ENCODE assay signal across 9 cellular contexts in the genomic region with DNA sequence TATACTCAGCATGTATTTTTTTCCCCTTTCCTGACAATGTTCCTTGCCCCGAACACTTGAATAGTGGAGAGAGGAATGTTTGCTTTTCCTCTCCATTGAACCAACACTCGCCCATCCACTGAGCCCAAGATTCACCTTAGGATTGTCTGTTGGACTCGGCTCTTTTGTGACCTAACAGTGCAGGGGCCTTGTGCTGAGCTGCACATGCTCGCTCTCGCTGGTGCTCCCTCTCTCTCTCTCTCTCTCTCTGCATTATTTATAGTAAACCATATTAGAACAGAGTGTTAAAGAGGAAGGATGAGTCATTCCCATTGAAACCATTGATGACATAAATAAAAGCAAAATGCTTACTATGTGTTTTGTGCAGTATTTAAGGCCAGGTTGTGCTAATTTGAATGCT. TPM values are rescaled to one million over a fixed set of nuclear protein-coding genes. Genes with fewer than 3 reads are reported as not detected.
DNase-seq lines count a peak whose midpoint lies in the region; FAIRE-seq and TF ChIP-seq lines count a peak whose summit lies in the region.
"Had no signal": no experiment of that assay in that cellular context is flagged by ENCODE, and none has a peak within 500 bp of the region (broad histone marks: within the 10 kb centered on the region; RNA-seq: fewer than 3 reads in every experiment).

No MANE protein-coding gene starts in this region.

- no peak for TF ChIP-seq CTCF in brain (conservative IDR thresholded peaks at IDR 0.05)

- peak overlapping the region in 4 of 5 experiments; percentile 53 to 92 (median 80) for H3K27ac Mint-ChIP-seq in brain

- DNase-seq in stimulated activated naive CD4-positive, alpha-beta T cell treated with Interleukin-2 at 50 U/mL for 16 hours (lab: John Stamatoyannopoulos, UW) = peak; percentile 18
- no peak for DNase-seq in stimulated activated naive CD4-positive, alpha-beta T cell (lab: John Stamatoyannopoulos, UW)
- DNase-seq in lung microvascular endothelial cell (ENCODE audit: low read depth in 2 of 2) = peak; percentile 84
- no peak for DNase-seq in DMS79 treated with DMSO at 0.1 percent for 48 hours (lab: John Stamatoyannopoulos, UW)
- DNase-seq in OCI-M2 (lab: John Stamatoyannopoulos, UW; ENCODE audit: unreplicated experiment) = no peak
- no peak for DNase-seq in activated CD4-positive, alpha-beta T cell treated with anti-CD3 and anti-CD28 coated beads, Interleukin-2, amount 50 U/mL, for 1 hour
- DNase-seq in HTR-8/SVneo (ENCODE audit: insufficient read length, low spot score) = no peak
- DNase-seq: activated CD8-positive, alpha-beta memory T cell treated with anti-CD3 and anti-CD28 coated beads, Interleukin-2, amount 50 U/mL, for 48 hours had no signal

- no peaks in the 10 kb centered on the region for H3K36me3 Mint-ChIP-seq in brain

- H3K9me3 Mint-ChIP-seq in brain = no peaks in the 10 kb centered on the region

- peak overlapping the region in 3 of 5 experiments; percentile 7 to 47 (median 19) for H3K4me3 Mint-ChIP-seq in brain

- peaks cover 6% of the 10 kb centered on the region for H3K27me3 Mint-ChIP-seq in brain

- peaks cover 91% of the 10 kb centered on the region for H3K4me1 Mint-ChIP-seq in brain

- FAIRE-seq in HTR-8/SVneo (lab: Jason Lieb, UNC) = no peak

RNA-seq across cellular contexts. Expression of gene ZBTB16, which starts 20.7 kb away (rescaled TPM):
- 10.3 TPM for polyA plus RNA-seq in brain (ENCODE audit: insufficient read depth, low read depth, low replicate concordance)
- total RNA-seq in lung microvascular endothelial cell = 10.0 and 22.0 TPM in 2 replicates

Comparison
In these comparisons a context has a peak if more than half of its experiments do, and no peak if none do; other contexts are left out.
1. DNase-seq: peak in stimulated activated naive CD4-positive, alpha-beta T cell treated with Interleukin-2 at 50 U/mL for 16 hours (single experiment) and lung microvascular endothelial cell (2 of 2); none in stimulated activated naive CD4-positive, alpha-beta T cell (0 of 6), DMS79 treated with DMSO at 0.1 percent for 48 hours (single experiment), OCI-M2 (single experiment), activated CD4-positive, alpha-beta T cell treated with anti-CD3 and anti-CD28 coated beads, Interleukin-2, amount 50 U/mL, for 1 hour (single experiment) and HTR-8/SVneo (single experiment).